Comparison of ENCODE assay signal across 20 cellular contexts in genomic region chr7:147605326-147605725, GRCh38.
DNase-seq lines count a peak whose midpoint lies in the region; ATAC-seq and TF ChIP-seq lines count a peak whose summit lies in the region.
"Had no signal": no experiment of that assay in that cellular context is flagged by ENCODE, and none has a peak within 500 bp of the region (broad histone marks: within the 10 kb centered on the region; RNA-seq: fewer than 3 reads in every experiment).

No MANE protein-coding gene starts in this region.

- H3K4me1 Mint-ChIP-seq in WTC11: peaks cover 66% of the 10 kb centered on the region
- H3K4me1 Mint-ChIP-seq in neural progenitor cell: peaks cover 49% of the 10 kb centered on the region
- H3K4me1 Mint-ChIP-seq: IgD-negative memory B cell had no signal

- H3K4me1 ChIP-seq in iPS-18a (ENCODE audit: control insufficient read depth, low read depth, low read length) (peaks cover 36% of the 10 kb centered on the region), neural progenitor cell (peaks cover 28% of the 10 kb centered on the region)

- no peaks in the 10 kb centered on the region for H3K27me3 ChIP-seq in iPS-18a (ENCODE audit: control insufficient read depth, insufficient read depth, low read length)
- peaks cover 14% of the 10 kb centered on the region for H3K27me3 ChIP-seq in neural progenitor cell

- H3K27ac Mint-ChIP-seq in WTC11 (no peak overlapping the region), neural progenitor cell (peak overlapping the region; percentile 79)
- H3K27ac Mint-ChIP-seq: CD4-positive, alpha-beta T cell; IgD-negative memory B cell had no signal

- POLR2A ChIA-PET in WTC11 (lab: Charles Lee): no interaction called here

- H3K36me3 Mint-ChIP-seq in WTC11 (peaks cover 15% of the 10 kb centered on the region), neural progenitor cell (peaks cover 21% of the 10 kb centered on the region)

- H3K4me3 ChIP-seq in iPS-18a (ENCODE audit: low read length): peak overlapping the region; percentile 3
- H3K4me3 ChIP-seq in neural progenitor cell: no peak overlapping the region
- H3K4me3 ChIP-seq: SK-N-MC had no signal

- peaks cover 20% of the 10 kb centered on the region for H3K27me3 Mint-ChIP-seq in WTC11 (ENCODE audit: low read depth)
- peaks cover 9% of the 10 kb centered on the region for H3K27me3 Mint-ChIP-seq in neural progenitor cell (ENCODE audit: insufficient read depth, low read depth)
- H3K27me3 Mint-ChIP-seq: CD4-positive, alpha-beta T cell; IgD-negative memory B cell had no signal

- H3K9ac ChIP-seq in iPS-18a (ENCODE audit: low read length): peak overlapping the region; percentile 2
- H3K9ac ChIP-seq in neural progenitor cell: no peak overlapping the region

- H3K9me3 ChIP-seq in iPS-18a (ENCODE audit: control insufficient read depth, low read depth, low read length): no peaks in the 10 kb centered on the region
- H3K9me3 ChIP-seq in neural progenitor cell (ENCODE audit: low read depth): no peaks in the 10 kb centered on the region

- H3K4me2 ChIP-seq in neural progenitor cell: no peak overlapping the region

- H3F3A ChIP-seq in neural progenitor cell (ENCODE audit: low read depth): peaks cover 22% of the 10 kb centered on the region

- ATAC-seq in WTC11 (peak; percentile 7; the same call in 1 of the 2 replicates), Right ventricle myocardium superior (ENCODE audit: poor library complexity) (no peak)

- no peaks in the 10 kb centered on the region for H3K36me3 ChIP-seq in iPS-18a (ENCODE audit: control insufficient read depth, low read depth, low read length)
- H3K36me3 ChIP-seq in neural progenitor cell: no peaks in the 10 kb centered on the region

- H2AFZ ChIP-seq in neural progenitor cell (replicated peaks): no peak overlapping the region

- H3K4me3 Mint-ChIP-seq in WTC11 (peak overlapping the region; percentile 5), neural progenitor cell (no peak overlapping the region)
- H3K4me3 Mint-ChIP-seq: CD4-positive, alpha-beta T cell; IgD-negative memory B cell had no signal

- CTCF ChIA-PET in WTC11 (lab: Charles Lee): no interaction called here

- H3K27ac ChIP-seq in iPS-18a (ENCODE audit: low read length): no peak overlapping the region
- no peak overlapping the region for H3K27ac ChIP-seq in neural progenitor cell
- H3K27ac ChIP-seq: SK-N-MC had no signal

- DNase-seq in HT-29 (ENCODE audit: low spot score) (peak; percentile 18), WTC11 (ENCODE audit: low spot score) (no peak), neural progenitor cell (ENCODE audit: low spot score) (no peak), cerebellar cortex (ENCODE audit: low spot score) (no peak), Right ventricle myocardium superior (no peak), CD1c-positive myeloid dendritic cell (ENCODE audit: extremely low spot score) (no peak), activated gamma-delta T cell (lab: John Stamatoyannopoulos, UW) (no peak)
- DNase-seq: CD4-positive, alpha-beta T cell; COR-L47; DND-41; Karpas-422; NCI-H1694 treated with DMSO at 0.1 percent for 48 hours; NCI-H2081 treated with DMSO at 0.1 percent for 48 hours; NCI-H2171 treated with DMSO at 0.1 percent for 48 hours; NCI-H526; SHP77 treated with DMSO at 0.1 percent for 48 hours; SW 1271 had no signal

- TF ChIP-seq CTCF in WTC11 (IDR thresholded peaks at IDR 0.05) (no peak), neural progenitor cell (IDR thresholded peaks at IDR 0.05) (no peak)

- H3K9me3 Mint-ChIP-seq in WTC11 (peaks cover 12% of the 10 kb centered on the region; the same call in 1 of the 2 replicates), neural progenitor cell (peaks cover 40% of the 10 kb centered on the region)

- intact Hi-C loops in Right ventricle myocardium superior (cut with DNase I): no loop called here

- no peaks in the 10 kb centered on the region for H3K79me2 ChIP-seq in neural progenitor cell (ENCODE audit: low read depth)

- H4K20me1 ChIP-seq in neural progenitor cell (ENCODE audit: low read depth): no peaks in the 10 kb centered on the region

TF ChIP-seq in WTC11, 78 proteins besides CTCF, POLR2A, EP300 and RAD21:
- no peak for TF ChIP-seq IRF1 (CRISPR knock-in tag; IDR thresholded peaks at IDR 0.05)
- TF ChIP-seq MYBL2 (CRISPR knock-in tag; IDR thresholded peaks at IDR 0.05): no peak
- TF ChIP-seq FOXP4 (CRISPR knock-in tag; IDR thresholded peaks at IDR 0.05): no peak
- no peak for TF ChIP-seq ZBTB43 (CRISPR knock-in tag; IDR thresholded peaks at IDR 0.05)
- no peak for TF ChIP-seq SMAD4 (CRISPR knock-in tag; IDR thresholded peaks at IDR 0.05)
- no peak for TF ChIP-seq ZNF232 (CRISPR knock-in tag; IDR thresholded peaks at IDR 0.05)
- TF ChIP-seq ZNF317 (CRISPR knock-in tag; IDR thresholded peaks at IDR 0.05; ENCODE audit: borderline replicate concordance, low read depth): no peak
- TF ChIP-seq ATF1 (CRISPR knock-in tag; IDR thresholded peaks at IDR 0.05): no peak
- no peak for TF ChIP-seq NFYB (CRISPR knock-in tag; conservative IDR thresholded peaks at IDR 0.05; ENCODE audit: low read depth)
- no peak for TF ChIP-seq HMGXB4 (CRISPR knock-in tag; IDR thresholded peaks at IDR 0.05)
- TF ChIP-seq KAT7 (CRISPR knock-in tag; IDR thresholded peaks at IDR 0.05; ENCODE audit: borderline replicate concordance): no peak
- TF ChIP-seq NFATC4 (CRISPR knock-in tag; IDR thresholded peaks at IDR 0.05): no peak
- no peak for TF ChIP-seq EMX1 (CRISPR knock-in tag; IDR thresholded peaks at IDR 0.05)
- TF ChIP-seq MLX (CRISPR knock-in tag; IDR thresholded peaks at IDR 0.05): no peak
- no peak for TF ChIP-seq E2F1 (CRISPR knock-in tag; IDR thresholded peaks at IDR 0.05)
- TF ChIP-seq GTF2I (CRISPR knock-in tag; conservative IDR thresholded peaks at IDR 0.05): no peak
- TF ChIP-seq NR1H2 (CRISPR knock-in tag; IDR thresholded peaks at IDR 0.05): no peak
